18 cellular contexts compared by ENCODE assay signal in the genomic region with DNA sequence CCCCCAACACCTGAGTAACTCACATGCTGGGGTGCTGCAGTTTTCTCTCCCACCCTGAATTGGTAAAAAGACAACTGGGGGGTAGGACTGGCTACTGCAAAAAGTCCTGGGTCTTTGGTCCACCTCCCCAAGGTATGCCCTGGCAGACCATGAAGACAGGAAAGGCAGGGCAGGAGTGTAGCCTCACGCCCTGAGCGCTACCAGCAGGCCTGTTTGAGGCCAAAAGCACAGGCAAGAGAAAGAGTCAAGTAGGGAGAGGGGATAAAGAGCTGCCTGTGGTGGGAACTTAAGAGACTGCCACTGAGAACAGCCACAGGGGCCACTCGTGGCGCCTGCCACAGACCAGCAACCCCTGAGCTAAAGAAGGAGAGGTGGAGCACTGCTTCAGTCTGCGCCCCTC. TPM values are rescaled to one million over a fixed set of nuclear protein-coding genes. Genes with fewer than 3 reads are reported as not detected.
"Had no signal": no experiment of that assay in that cellular context is flagged by ENCODE, and none has a peak within 500 bp of the region (broad histone marks: within the 10 kb centered on the region; RNA-seq: fewer than 3 reads in every experiment).

No MANE protein-coding gene starts in this region.

- H3K27ac ChIP-seq: cardiac muscle cell, epithelial cell of prostate, tibial nerve, vagina, WERI-Rb-1 had no signal

- H3K9me3 Mint-ChIP-seq: activated naive CD8-positive, alpha-beta T cell treated with anti-CD3 and anti-CD28 coated beads for 36 hours; activated T-cell treated with anti-CD3 and anti-CD28 coated beads, Interleukin-2, amount 50 U/mL, for 4 hours; naive thymus-derived CD8-positive, alpha-beta T cell had no signal

- H3K4me1 ChIP-seq: vagina had no signal

- ATAC-seq: activated T-cell treated with anti-CD3 and anti-CD28 coated beads, Interleukin-2, amount 50 U/mL, for 4 hours; left cardiac atrium; naive thymus-derived CD8-positive, alpha-beta T cell had no signal

- H3K4me1 Mint-ChIP-seq: activated naive CD8-positive, alpha-beta T cell treated with anti-CD3 and anti-CD28 coated beads for 36 hours had no signal

- H3K4me3 ChIP-seq: cardiac muscle cell, tibial nerve, vagina had no signal

- H3K27me3 ChIP-seq: cardiac muscle cell, tibial nerve, vagina had no signal

- DNase-seq: activated CD4-positive, alpha-beta T cell treated with anti-CD3 and anti-CD28 coated beads for 1 hour; activated CD4-positive, alpha-beta T cell treated with anti-CD3 and anti-CD28 coated beads, Interleukin-2, amount 50 U/mL, for 48 hours; activated naive CD8-positive, alpha-beta T cell treated with anti-CD3 and anti-CD28 coated beads for 36 hours; activated T-cell treated with anti-CD3 and anti-CD28 coated beads, Interleukin-2, amount 50 U/mL, for 4 hours; amygdala; dermis blood vessel endothelial cell; foreskin fibroblast; hippocampal formation; left cardiac atrium; mesenchymal stem cell; naive thymus-derived CD8-positive, alpha-beta T cell; nucleus accumbens; stimulated activated naive CD4-positive, alpha-beta T cell treated with Interleukin-2 at 50 U/mL for 16 hours; WERI-Rb-1 had no signal

- H3K4me3 Mint-ChIP-seq: activated naive CD8-positive, alpha-beta T cell treated with anti-CD3 and anti-CD28 coated beads for 36 hours; activated T-cell treated with anti-CD3 and anti-CD28 coated beads, Interleukin-2, amount 50 U/mL, for 4 hours; naive thymus-derived CD8-positive, alpha-beta T cell had no signal

- H3K27me3 Mint-ChIP-seq: activated naive CD8-positive, alpha-beta T cell treated with anti-CD3 and anti-CD28 coated beads for 36 hours; naive thymus-derived CD8-positive, alpha-beta T cell had no signal

- H3K9me3 ChIP-seq: tibial nerve, vagina had no signal

RNA-seq across cellular contexts. Expression of a gene that starts 18.2 kb away (rescaled TPM):
- total RNA-seq: naive thymus-derived CD8-positive, alpha-beta T cell had no signal
